In the genomic region with DNA sequence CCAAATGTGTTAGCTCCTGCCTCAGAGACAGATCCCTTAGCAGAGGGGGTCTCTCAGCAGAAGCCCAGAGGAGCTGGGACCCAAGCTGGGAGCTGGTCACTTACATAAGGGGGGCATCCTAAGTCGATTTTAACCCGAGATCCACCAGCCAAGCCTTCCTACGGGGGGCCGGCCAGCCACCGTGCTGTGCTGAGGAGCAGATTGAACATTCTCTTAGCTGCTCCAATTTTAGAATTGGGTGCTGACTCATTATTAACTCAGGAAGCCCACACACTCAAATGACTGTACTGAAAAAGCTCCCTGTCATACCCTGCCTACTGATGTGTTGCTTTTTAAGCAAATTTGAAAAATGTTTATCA, we compare ENCODE assay signal across 8 cellular contexts.
DNase-seq lines count a peak whose midpoint lies in the region; ATAC-seq and TF ChIP-seq lines count a peak whose summit lies in the region.
"Not testable (repeated sequence)": the region's sequence is repeated elsewhere in the genome, so short reads cannot be mapped to it uniquely, and the experiment has no call there.

No MANE protein-coding gene starts in this region.

- H3K9me3 ChIP-seq in endodermal cell (ENCODE audit: control insufficient read depth, low read length); lower lobe of right lung: not testable (repeated sequence)

- not testable (repeated sequence) for H3K9me3 Mint-ChIP-seq in activated T-cell treated with anti-CD3 and anti-CD28 coated beads, Interleukin-2, amount 50 U/mL, for 4 hours; endodermal cell; stimulated activated naive CD8-positive, alpha-beta T cell treated with anti-CD3 and anti-CD28 coated beads, Interleukin-15, Interleukin-2, amounts not matched to agents 100 ng/mL and 50 ng/mL, for 24 hours

- TF ChIP-seq POLR2A in NB4 (IDR thresholded peaks at IDR 0.05; ENCODE audit: extremely low read depth, insufficient read length), result not testable (repeated sequence)

- not testable (repeated sequence) for H3K9ac ChIP-seq in endodermal cell (ENCODE audit: extremely low read depth, low read length, poor library complexity, severe bottlenecking)

- not testable (repeated sequence) for H3K27ac Mint-ChIP-seq in endodermal cell
- peak overlapping the region; percentile 52 for H3K27ac Mint-ChIP-seq in stimulated activated naive CD8-positive, alpha-beta T cell treated with anti-CD3 and anti-CD28 coated beads, Interleukin-15, Interleukin-2, amounts not matched to agents 100 ng/mL and 50 ng/mL, for 24 hours

- TF ChIP-seq CTCF in NB4 (IDR thresholded peaks at IDR 0.05; ENCODE audit: low read depth, low read length); endodermal cell (conservative IDR thresholded peaks at IDR 0.05); lower lobe of right lung (IDR thresholded peaks at IDR 0.05): not testable (repeated sequence)

- DNase-seq in Caki2 (ENCODE audit: low read depth) (peak; percentile 50), NB4 (ENCODE audit: low read depth) (peak; percentile 42), endodermal cell (peak; percentile 49)
- not testable (repeated sequence) for DNase-seq in activated T-cell treated with anti-CD3 and anti-CD28 coated beads, Interleukin-2, amount 50 U/mL, for 4 hours; lower lobe of right lung

- peak; percentile 64 for ATAC-seq in GM21367 (IDR thresholded peaks at IDR 0.05; ENCODE audit: unreplicated experiment)
- ATAC-seq in HG03064 (IDR thresholded peaks at IDR 0.05; ENCODE audit: low read depth, unreplicated experiment), result peak; percentile 57
- ATAC-seq in activated T-cell treated with anti-CD3 and anti-CD28 coated beads, Interleukin-2, amount 50 U/mL, for 4 hours, result peak; percentile 77 to 79
- peak; percentile 45 to 50 for ATAC-seq in lower lobe of right lung

- intact Hi-C loops in lower lobe of right lung (cut with DNase I), result not testable (repeated sequence)

- not testable (repeated sequence) for H3K36me3 Mint-ChIP-seq in activated T-cell treated with anti-CD3 and anti-CD28 coated beads, Interleukin-2, amount 50 U/mL, for 4 hours (ENCODE audit: insufficient read depth); endodermal cell (ENCODE audit: low read depth); stimulated activated naive CD8-positive, alpha-beta T cell treated with anti-CD3 and anti-CD28 coated beads, Interleukin-15, Interleukin-2, amounts not matched to agents 100 ng/mL and 50 ng/mL, for 24 hours (ENCODE audit: low read depth)

- 49% methylated on average over 5 of the region's 5 CpGs; no CpG with 5 or more reads in 1 of the 2 experiments for WGBS in endodermal cell (ENCODE audit: insufficient coverage in 1 of 2, insufficient read length in 1 of 2), 2 experiments

- peak overlapping the region; percentile 86 for H3K4me3 Mint-ChIP-seq in activated T-cell treated with anti-CD3 and anti-CD28 coated beads, Interleukin-2, amount 50 U/mL, for 4 hours
- peak overlapping the region; percentile 13 for H3K4me3 Mint-ChIP-seq in endodermal cell
- peak overlapping the region; percentile 77 for H3K4me3 Mint-ChIP-seq in stimulated activated naive CD8-positive, alpha-beta T cell treated with anti-CD3 and anti-CD28 coated beads, Interleukin-15, Interleukin-2, amounts not matched to agents 100 ng/mL and 50 ng/mL, for 24 hours

- not testable (repeated sequence) for H3K27me3 Mint-ChIP-seq in activated T-cell treated with anti-CD3 and anti-CD28 coated beads, Interleukin-2, amount 50 U/mL, for 4 hours (ENCODE audit: low read depth); endodermal cell (ENCODE audit: insufficient read depth); stimulated activated naive CD8-positive, alpha-beta T cell treated with anti-CD3 and anti-CD28 coated beads, Interleukin-15, Interleukin-2, amounts not matched to agents 100 ng/mL and 50 ng/mL, for 24 hours

- H3K4me3 ChIP-seq in NB4 (ENCODE audit: low read depth, low read length) (peak overlapping the region; percentile 57), lower lobe of right lung (peak overlapping the region; percentile 33)
- not testable (repeated sequence) for H3K4me3 ChIP-seq in endodermal cell (ENCODE audit: low read length)

- peaks cover 19% of the 10 kb centered on the region for H3K4me1 Mint-ChIP-seq in activated T-cell treated with anti-CD3 and anti-CD28 coated beads, Interleukin-2, amount 50 U/mL, for 4 hours (ENCODE audit: low read depth)
- not testable (repeated sequence) for H3K4me1 Mint-ChIP-seq in endodermal cell
- H3K4me1 Mint-ChIP-seq in stimulated activated naive CD8-positive, alpha-beta T cell treated with anti-CD3 and anti-CD28 coated beads, Interleukin-15, Interleukin-2, amounts not matched to agents 100 ng/mL and 50 ng/mL, for 24 hours (ENCODE audit: low read depth), result peaks cover 18% of the 10 kb centered on the region

- H3K27me3 ChIP-seq in endodermal cell (ENCODE audit: control insufficient read depth, insufficient read depth, low read length, poor library complexity, severe bottlenecking); lower lobe of right lung (ENCODE audit: low read depth): not testable (repeated sequence)

- not testable (repeated sequence) for H3K36me3 ChIP-seq in endodermal cell (ENCODE audit: control insufficient read depth, insufficient read depth, low read length); lower lobe of right lung

- not testable (repeated sequence) for H3K4me1 ChIP-seq in endodermal cell (ENCODE audit: control insufficient read depth, insufficient read depth, low read length); lower lobe of right lung

- in situ Hi-C loops in Caki2 (cut with HindIII; ENCODE audit: low pct_unique_long_range_greater_than_20kb, low sequenced_read_pairs), result not testable (repeated sequence)

- not testable (repeated sequence) for H3K27ac ChIP-seq in endodermal cell (ENCODE audit: low read depth, low read length)
- peak overlapping the region; percentile 74 for H3K27ac ChIP-seq in lower lobe of right lung

Comparison
In these comparisons a context has a peak if more than half of its experiments do, and no peak if none do; other contexts are left out.
1. H3K4me3 Mint-ChIP-seq: peak in every context shown above with its lines; median percentile 86 in activated T-cell treated with anti-CD3 and anti-CD28 coated beads, Interleukin-2, amount 50 U/mL, for 4 hours; 77 in stimulated activated naive CD8-positive, alpha-beta T cell treated with anti-CD3 and anti-CD28 coated beads, Interleukin-15, Interleukin-2, amounts not matched to agents 100 ng/mL and 50 ng/mL, for 24 hours; 13 in endodermal cell.